In the genomic region with DNA sequence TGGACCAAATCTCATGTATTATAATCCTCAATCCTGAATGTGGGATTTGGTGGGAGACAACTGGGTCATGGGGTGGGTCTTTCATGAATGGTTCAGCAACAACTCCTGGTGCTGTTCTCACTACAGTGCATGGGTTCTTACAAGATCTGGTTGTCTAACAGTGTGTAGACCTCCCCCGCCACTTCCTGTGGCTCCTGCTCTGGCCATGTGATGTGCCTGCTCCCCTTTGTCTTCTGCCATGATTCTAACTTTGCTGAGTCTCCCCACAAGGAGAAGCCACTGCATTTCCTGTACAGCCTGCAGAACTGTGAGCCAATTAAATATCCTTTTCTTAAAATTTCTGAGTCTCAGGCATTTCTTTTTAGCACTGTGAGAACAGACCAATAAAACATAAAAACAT, we compare ENCODE assay signal across 21 cellular contexts.
"Had no signal": no experiment of that assay in that cellular context is flagged by ENCODE, and none has a peak within 500 bp of the region (broad histone marks: within the 10 kb centered on the region; RNA-seq: fewer than 3 reads in every experiment).

No MANE protein-coding gene starts in this region.

- H3K27me3 ChIP-seq: SJSA1 had no signal

- DNase-seq: MM.1S, NCI-H1048, NCI-H1105, NCI-H1417, NCI-H146, NCI-H1694 treated with DMSO at 0.1 percent for 48 hours, NCI-H1930, NCI-H2081, NCI-H2107, NCI-H2227 treated with DMSO at 0.1 percent for 48 hours, NCI-H524, NCI-H526 treated with DMSO at 0.1 percent for 48 hours, NCI-H748 treated with DMSO at 0.1 percent for 48 hours, Right ventricle myocardium superior, RPMI8226, SIG-M5, SK-N-SH, SW 1271, T-cell had no signal

- H3K4me1 ChIP-seq: SJSA1 had no signal

- H3K27ac ChIP-seq: KMS-11, SJSA1 had no signal

- H3K9ac ChIP-seq: KMS-11, SK-N-SH had no signal

- ATAC-seq: T-cell had no signal

- H3K9me3 ChIP-seq: SJSA1, SK-N-SH had no signal

- H3K4me3 ChIP-seq: SJSA1 had no signal

- H3K36me3 ChIP-seq: SJSA1 had no signal

- H3K4me2 ChIP-seq: KMS-11, SK-N-SH had no signal
